Comparison of ENCODE assay signal across 1 cellular context in the genomic region with DNA sequence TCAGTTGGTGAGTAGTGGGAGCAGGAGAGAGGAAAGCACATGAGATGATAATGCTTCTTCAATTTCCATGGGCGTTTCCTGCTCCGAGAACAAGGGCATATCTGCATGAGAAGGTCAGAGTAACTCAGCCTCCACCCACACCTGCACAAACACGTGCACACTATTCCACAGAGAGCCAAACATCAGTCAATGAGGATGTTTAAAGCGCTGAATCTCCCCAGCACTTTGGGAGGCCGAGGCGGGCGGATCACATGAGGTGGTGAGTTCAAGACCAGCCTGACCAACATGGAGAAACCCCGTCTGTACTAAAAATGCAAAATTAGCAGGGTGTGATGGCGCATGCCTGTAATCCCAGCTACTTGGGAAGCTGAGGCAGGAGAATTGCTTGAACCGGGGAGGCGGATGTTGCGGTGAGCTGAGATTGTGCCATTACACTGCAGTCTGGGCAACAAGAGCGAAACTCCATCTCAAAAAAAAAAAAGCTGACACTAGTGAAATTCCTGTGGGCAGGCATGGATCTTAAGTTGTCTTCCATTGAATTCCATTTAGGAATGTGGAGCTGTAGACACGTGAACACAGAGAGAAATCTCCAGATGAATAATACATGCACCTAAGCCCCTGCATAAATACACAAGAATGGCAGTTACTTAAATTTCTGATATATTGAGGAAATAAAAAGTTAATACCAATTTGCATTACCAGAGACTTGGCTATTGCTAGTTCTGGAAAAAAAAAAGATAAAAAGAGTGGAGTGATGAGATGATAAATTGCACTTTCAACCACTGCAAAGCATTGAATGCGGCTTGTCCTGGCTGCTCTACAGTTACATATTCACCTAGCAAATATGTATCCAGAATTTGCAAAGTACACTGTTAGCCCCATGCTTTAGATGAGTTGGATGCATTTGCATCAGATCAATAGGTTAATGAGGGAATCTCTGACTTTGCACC.
TF ChIP-seq lines count a peak whose summit lies in the region.

No MANE protein-coding gene starts in this region.

TF ChIP-seq in K562, 482 proteins besides CTCF, POLR2A, EP300 and RAD21:
- TF ChIP-seq MAFG (tag; conservative IDR thresholded peaks at IDR 0.05) (peak; percentile 50; the same call in 1 of the 2 replicates), ERF (CRISPR knock-in tag; IDR thresholded peaks at IDR 0.05) (no peak), DIDO1 (tag; IDR thresholded peaks at IDR 0.05; ENCODE audit: low read depth) (no peak), ZNF316 (IDR thresholded peaks at IDR 0.05) (peak; percentile 73), C11orf30 (IDR thresholded peaks at IDR 0.05; ENCODE audit: low read depth) (peak; percentile 55), ILK (tag; IDR thresholded peaks at IDR 0.05; ENCODE audit: borderline replicate concordance, low read depth) (no peak), ESRRA (IDR thresholded peaks at IDR 0.05; ENCODE audit: borderline replicate concordance, low read depth) (peak; percentile 26; the same call in 1 of the 2 replicates)
- TF ChIP-seq, protein P1, sequence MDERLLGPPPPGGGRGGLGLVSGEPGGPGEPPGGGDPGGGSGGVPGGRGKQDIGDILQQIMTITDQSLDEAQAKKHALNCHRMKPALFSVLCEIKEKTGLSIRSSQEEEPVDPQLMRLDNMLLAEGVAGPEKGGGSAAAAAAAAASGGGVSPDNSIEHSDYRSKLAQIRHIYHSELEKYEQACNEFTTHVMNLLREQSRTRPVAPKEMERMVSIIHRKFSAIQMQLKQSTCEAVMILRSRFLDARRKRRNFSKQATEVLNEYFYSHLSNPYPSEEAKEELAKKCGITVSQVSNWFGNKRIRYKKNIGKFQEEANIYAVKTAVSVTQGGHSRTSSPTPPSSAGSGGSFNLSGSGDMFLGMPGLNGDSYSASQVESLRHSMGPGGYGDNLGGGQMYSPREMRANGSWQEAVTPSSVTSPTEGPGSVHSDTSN (CRISPR knock-in tag; IDR thresholded peaks at IDR 0.05; ENCODE audit: low read depth): no peak
- TF ChIP-seq, protein P1 (tag; conservative IDR thresholded peaks at IDR 0.05; ENCODE audit: low read depth): peak; percentile 51
TF ChIP-seq in K562: peak in this region for 5.
